In genomic region chr7:148909560-148909959, GRCh38 we compare ENCODE assay signal across 1 cellular context.
TF ChIP-seq lines count a peak whose summit lies in the region.

No MANE protein-coding gene starts in this region.

TF ChIP-seq in GM12878, 131 proteins besides CTCF, POLR2A, EP300 and RAD21 (continued from another document):
- TF ChIP-seq ZBTB11 (CRISPR knock-in tag; IDR thresholded peaks at IDR 0.05) (no peak), IKZF2 (IDR thresholded peaks at IDR 0.05) (0 out of 4 replicates have a peak, but pooled peaks of 1 of the 2 experiments have one; percentile 24), NR2F1 (conservative IDR thresholded peaks at IDR 0.05) (peak; percentile 75), HDGF (IDR thresholded peaks at IDR 0.05) (no peak), MTA2 (IDR thresholded peaks at IDR 0.05; ENCODE audit: low read depth) (peak; percentile 37; the same call in 1 of the 2 replicates), IKZF1 (conservative IDR thresholded peaks at IDR 0.05) (peak; percentile 29; the same call in 1 of the 2 replicates), ZNF384 (IDR thresholded peaks at IDR 0.05; ENCODE audit: borderline replicate concordance, low read depth, low read length) (no peak)
